In genomic region chr11:66361502-66361941, GRCh38 we compare ENCODE assay signal across 23 cellular contexts. TPM values are rescaled to one million over a fixed set of nuclear protein-coding genes. Genes with fewer than 3 reads are reported as not detected.
DNase-seq lines count a peak whose midpoint lies in the region; ATAC-seq, FAIRE-seq and TF ChIP-seq lines count a peak whose summit lies in the region.
"Had no signal": no experiment of that assay in that cellular context is flagged by ENCODE, and none has a peak within 500 bp of the region (broad histone marks: within the 10 kb centered on the region; RNA-seq: fewer than 3 reads in every experiment).

No MANE protein-coding gene starts in this region.

- TF ChIP-seq RAD21 in HCT116 (IDR thresholded peaks at IDR 0.05; ENCODE audit: low read depth) (no peak), H1 (IDR thresholded peaks at IDR 0.05 in 1 of 2, conservative IDR thresholded peaks at IDR 0.05 in 1 of 2; ENCODE audit: low read depth in 2 of 2, low read length in 2 of 2) (no peak)

- H4K91ac ChIP-seq in H1 (replicated peaks; ENCODE audit: insufficient read length, low read length), result no peak overlapping the region

- H3K9me2 ChIP-seq in HCT116 (ENCODE audit: insufficient read depth), result no peaks in the 10 kb centered on the region

- H3K56ac ChIP-seq in H1 (replicated peaks; ENCODE audit: insufficient read length, low read depth, low read length), result no peak overlapping the region

- no peak for TF ChIP-seq EP300 in H1 (IDR thresholded peaks at IDR 0.05; ENCODE audit: borderline replicate concordance in 1 of 2, low read depth in 2 of 2, low read length in 2 of 2)

- no peak overlapping the region for H2AK5ac ChIP-seq in H1 (ENCODE audit: low read depth, low read length)

- H3K9me3 Mint-ChIP-seq in neural progenitor cell, result no peaks in the 10 kb centered on the region
- H3K9me3 Mint-ChIP-seq in stimulated activated memory B cell treated with anti-CD40 and anti-IgM and Interleukin-4, amounts not matched to agents 10 μg/mL and 1 μg/mL and 100 μg/mL, for 72 hours, result no peaks in the 10 kb centered on the region
- H3K9me3 Mint-ChIP-seq: CD4-positive, alpha-beta memory T cell; dendritic cell treated with granulocyte-macrophage colony-stimulating factor and Interleukin-4, amounts not matched to agents 40 ng/mL and 50 ng/mL, for 4 days; memory B cell; nephron had no signal

- H3K9me3 ChIP-seq in HCT116 (ENCODE audit: control insufficient read depth in 1 of 2, insufficient read depth in 1 of 2, low read depth in 1 of 2, low read length in 2 of 2) (no peaks in the 10 kb centered on the region), H1 (ENCODE audit: insufficient read depth in 2 of 2, low read depth in 1 of 2, low read length in 1 of 2) (no peaks in the 10 kb centered on the region), neural progenitor cell (ENCODE audit: low read depth) (no peaks in the 10 kb centered on the region)

- H3K27ac ChIP-seq in HCT116 (ENCODE audit: low read depth, low read length) (no peak overlapping the region), H1 (ENCODE audit: low read depth, low read length) (no peak overlapping the region), neural progenitor cell (peak overlapping the region; percentile 49)
- H3K27ac ChIP-seq: foreskin keratinocyte had no signal

- H3K4ac ChIP-seq in H1 (replicated peaks; ENCODE audit: insufficient read length, low read depth, low read length), result no peak overlapping the region

- H3K79me2 ChIP-seq in HCT116 (ENCODE audit: insufficient read depth, low read length) (no peaks in the 10 kb centered on the region), H1 (ENCODE audit: control insufficient read depth in 1 of 2, insufficient read depth in 2 of 2, low read length in 2 of 2) (no peaks in the 10 kb centered on the region), neural progenitor cell (ENCODE audit: low read depth) (no peaks in the 10 kb centered on the region)

- no peaks in the 10 kb centered on the region for H3K79me1 ChIP-seq in H1 (ENCODE audit: low read depth, low read length)

- no peaks in the 10 kb centered on the region for H3K23me2 ChIP-seq in H1 (ENCODE audit: low read depth, low read length)

- no peaks in the 10 kb centered on the region for H4K20me1 ChIP-seq in HCT116 (ENCODE audit: insufficient read depth)
- peaks cover 2 to 16% of the 10 kb centered on the region in 2 experiments for H4K20me1 ChIP-seq in H1 (replicated peaks in 1 of 2; ENCODE audit: control insufficient read depth in 1 of 2, insufficient read depth in 2 of 2, low read length in 2 of 2)
- peaks cover 10% of the 10 kb centered on the region for H4K20me1 ChIP-seq in neural progenitor cell (ENCODE audit: low read depth)

- H3K18ac ChIP-seq in H1 (ENCODE audit: extremely low read depth, low read length), result no peak overlapping the region

- H2AFZ ChIP-seq in HCT116 (ENCODE audit: low read depth, low read length, poor library complexity, severe bottlenecking) (no peak overlapping the region), H1 (ENCODE audit: low read length) (no peak overlapping the region), neural progenitor cell (replicated peaks) (no peak overlapping the region)

- H3K9ac ChIP-seq in HCT116 (ENCODE audit: low read length) (no peak overlapping the region), H1 (replicated peaks in 1 of 4; ENCODE audit: extremely low read depth in 1 of 4, low read depth in 3 of 4, low read length in 3 of 4) (no peak overlapping the region), neural progenitor cell (no peak overlapping the region)

- H3K36me3 ChIP-seq in HCT116 (ENCODE audit: control insufficient read depth in 1 of 2, insufficient read depth in 2 of 2, low read length in 2 of 2), result peaks cover 11 to 20% of the 10 kb centered on the region in 2 experiments; a peak in 3 of 4 replicates
- peaks cover 16 to 34% (median 31%) of the 10 kb centered on the region in 4 experiments for H3K36me3 ChIP-seq in H1 (ENCODE audit: control insufficient read depth in 2 of 4, insufficient read depth in 4 of 4, low read length in 3 of 4)
- H3K36me3 ChIP-seq in neural progenitor cell, result no peaks in the 10 kb centered on the region

- TF ChIP-seq CTCF in HCT116 (IDR thresholded peaks at IDR 0.05 in 2 of 3, conservative IDR thresholded peaks at IDR 0.05 in 1 of 3; ENCODE audit: borderline replicate concordance in 1 of 3, insufficient read depth in 1 of 3, low read depth in 2 of 3, low read length in 2 of 3), result no peak
- TF ChIP-seq CTCF in H1 (IDR thresholded peaks at IDR 0.05; ENCODE audit: control extremely low read depth in 1 of 3, insufficient read depth in 1 of 3, low read depth in 1 of 3, low read length in 3 of 3), result no peak
- no peak for TF ChIP-seq CTCF in neural progenitor cell (IDR thresholded peaks at IDR 0.05)

- peaks cover 58% of the 10 kb centered on the region for H3F3A ChIP-seq in neural progenitor cell (ENCODE audit: low read depth)

- H4K5ac ChIP-seq in H1 (ENCODE audit: insufficient read length, low read depth, low read length), result no peak overlapping the region

- no peak overlapping the region for H4K8ac ChIP-seq in H1 (ENCODE audit: extremely low read depth, insufficient read depth, low read length)

- no peak for ATAC-seq in HCT116
- no peak for ATAC-seq in stimulated activated memory B cell treated with anti-CD40 and anti-IgM and Interleukin-4, amounts not matched to agents 10 μg/mL and 1 μg/mL and 100 μg/mL, for 72 hours
- ATAC-seq in HG03565 (IDR thresholded peaks at IDR 0.05; ENCODE audit: unreplicated experiment), result no peak
- ATAC-seq: foreskin keratinocyte had no signal

- H3K36me3 Mint-ChIP-seq in neural progenitor cell, result peaks cover 4% of the 10 kb centered on the region
- peaks cover 12% of the 10 kb centered on the region for H3K36me3 Mint-ChIP-seq in stimulated activated memory B cell treated with anti-CD40 and anti-IgM and Interleukin-4, amounts not matched to agents 10 μg/mL and 1 μg/mL and 100 μg/mL, for 72 hours
- H3K36me3 Mint-ChIP-seq: activated naive CD8-positive, alpha-beta T cell; CD4-positive, alpha-beta memory T cell had no signal

- peak; percentile 6 for DNase-seq in AG08396 (ENCODE audit: low spot score)
- DNase-seq in HCT116 (ENCODE audit: low read depth, low spot score), result no peak
- no peak for DNase-seq in H1 (ENCODE audit: low read depth in 1 of 2, low spot score in 2 of 2)
- DNase-seq in neural progenitor cell (ENCODE audit: low spot score), result no peak
- DNase-seq in NCI-H2171 (lab: John Stamatoyannopoulos, UW), result no peak
- no peak for DNase-seq in effector CD8-positive, alpha-beta T cell (lab: John Stamatoyannopoulos, UW)
- DNase-seq: activated CD4-positive, alpha-beta T cell treated with anti-CD3 and anti-CD28 coated beads, Interleukin-2, amount 50 U/mL, for 48 hours; activated T-cell treated with anti-CD3 and anti-CD28 coated beads, Interleukin-2, amount 50 U/mL, for 1 hour; CD4-positive, alpha-beta memory T cell; DMS79 treated with DMSO at 0.1 percent for 48 hours; foreskin keratinocyte; Kasumi-1; kidney glomerular epithelial cell; NCI-H1092 treated with DMSO at 0.1 percent for 48 hours; NCI-H2081 treated with DMSO at 0.1 percent for 48 hours; NCI-H510A treated with DMSO at 0.1 percent for 48 hours had no signal

- H2BK120ac ChIP-seq in H1 (replicated peaks; ENCODE audit: low read depth, low read length), result no peak overlapping the region

- RAD21 ChIA-PET in HCT116 (lab: Charles Lee; ENCODE audit: low non-redundant PET in 1 of 2, low total read pairs in 2 of 2, uncharacterized antibody in 2 of 2, unreplicated experiment in 2 of 2), result no interaction called here

- no peak overlapping the region for H3K4me2 ChIP-seq in HCT116 (ENCODE audit: low read length)
- no peak overlapping the region for H3K4me2 ChIP-seq in H1 (ENCODE audit: insufficient read depth in 1 of 2, low read depth in 2 of 2, low read length in 2 of 2)
- H3K4me2 ChIP-seq in neural progenitor cell, result no peak overlapping the region

- H3K27me3 Mint-ChIP-seq in neural progenitor cell (ENCODE audit: insufficient read depth, low read depth), result peaks cover 15% of the 10 kb centered on the region
- H3K27me3 Mint-ChIP-seq in stimulated activated memory B cell treated with anti-CD40 and anti-IgM and Interleukin-4, amounts not matched to agents 10 μg/mL and 1 μg/mL and 100 μg/mL, for 72 hours, result no peaks in the 10 kb centered on the region
- H3K27me3 Mint-ChIP-seq: activated naive CD8-positive, alpha-beta T cell; CD4-positive, alpha-beta memory T cell; dendritic cell treated with granulocyte-macrophage colony-stimulating factor and Interleukin-4, amounts not matched to agents 40 ng/mL and 50 ng/mL, for 4 days; memory B cell had no signal

- H3K27me3 ChIP-seq in HCT116 (ENCODE audit: insufficient read depth, low read length) (no peaks in the 10 kb centered on the region), H1 (replicated peaks in 1 of 4; ENCODE audit: control insufficient read depth in 3 of 4, extremely low read depth in 1 of 4, insufficient read depth in 3 of 4, low read length in 3 of 4) (no peaks in the 10 kb centered on the region), neural progenitor cell (no peaks in the 10 kb centered on the region)
- H3K27me3 ChIP-seq: foreskin keratinocyte had no signal

- no peak overlapping the region for H3K14ac ChIP-seq in H1 (ENCODE audit: insufficient read length)

- intact Hi-C loops in HCT116 (cut with micrococcal nuclease), result no loop called here

- TF ChIP-seq POLR2A in HCT116 (IDR thresholded peaks at IDR 0.05; ENCODE audit: borderline replicate concordance, extremely low read depth, insufficient read depth, insufficient read length), result no peak
- no peak; a peak in 1 of 3 replicates for TF ChIP-seq POLR2A in H1 (IDR thresholded peaks at IDR 0.05; ENCODE audit: control extremely low read depth in 1 of 2, low read depth in 2 of 2, low read length in 2 of 2)

- H3K23ac ChIP-seq in H1 (ENCODE audit: insufficient read length), result no peak overlapping the region

- no peak overlapping the region for H2BK20ac ChIP-seq in H1 (ENCODE audit: low read length)

- no TSS peak for BruUV-seq in HCT116 (replicated peaks; lab: Mats Ljungman, UMichigan)

- no peak overlapping the region for H3K4me3 ChIP-seq in HCT116 (replicated peaks in 1 of 2; ENCODE audit: low read depth in 1 of 2, low read length in 2 of 2)
- H3K4me3 ChIP-seq in H1 (ENCODE audit: extremely low read depth in 1 of 4, insufficient read depth in 2 of 4, low read depth in 3 of 4, low read length in 4 of 4), result no peak overlapping the region
- H3K4me3 ChIP-seq in neural progenitor cell, result no peak overlapping the region

- 81% methylated on average over 6 of the region's 6 CpGs; no CpG with 5 or more reads in 1 of the 2 experiments for WGBS in H1 (ENCODE audit: extremely low coverage in 1 of 2, insufficient coverage in 1 of 2, insufficient read length in 1 of 2, insufficient replicate concordance in 2 of 2, low coverage in 1 of 2, low lambda C conversion rate in 2 of 2, missing lambda C conversion rate in 1 of 2), 2 experiments

- no peak overlapping the region for H2BK15ac ChIP-seq in H1 (ENCODE audit: low read length)

- CTCF ChIA-PET in HCT116 (lab: Charles Lee) (interaction anchor here (0.6 kb wide), 1 partner anchor 11 kb away, joined by 3 read pairs; no protein-coding TSS in a partner anchor), H1 (lab: Charles Lee; ENCODE audit: partially characterized antibody) (interaction anchor here (1.2 to 3.2 kb wide), 6 partner anchors 10 to 68 kb away, joined by 3 to 20 read pairs (median 6); partner anchors contain the start of genes B4GAT1 and SLC29A2)

- H3K4me1 ChIP-seq in HCT116 (ENCODE audit: control insufficient read depth in 1 of 2, insufficient read depth in 2 of 2, low read length in 2 of 2), result peaks cover 0 to 7% of the 10 kb centered on the region in 2 experiments; a peak in 1 of 4 replicates
- H3K4me1 ChIP-seq in H1 (replicated peaks in 1 of 4; ENCODE audit: control insufficient read depth in 3 of 4, insufficient read depth in 4 of 4, low read length in 3 of 4), result peaks cover 0 to 3% (median 0%) of the 10 kb centered on the region in 4 experiments; a peak in 1 of 7 replicates
- no peaks in the 10 kb centered on the region for H3K4me1 ChIP-seq in neural progenitor cell
- H3K4me1 ChIP-seq: foreskin keratinocyte had no signal

- H3K27ac Mint-ChIP-seq in neural progenitor cell, result peak overlapping the region; percentile 4
- H3K27ac Mint-ChIP-seq in stimulated activated memory B cell treated with anti-CD40 and anti-IgM and Interleukin-4, amounts not matched to agents 10 μg/mL and 1 μg/mL and 100 μg/mL, for 72 hours, result no peak overlapping the region
- H3K27ac Mint-ChIP-seq: activated naive CD8-positive, alpha-beta T cell; dendritic cell treated with granulocyte-macrophage colony-stimulating factor and Interleukin-4, amounts not matched to agents 40 ng/mL and 50 ng/mL, for 4 days; memory B cell had no signal

- FAIRE-seq in H1 (lab: Jason Lieb, UNC), result no peak

- no peak overlapping the region for H2BK5ac ChIP-seq in H1 (ENCODE audit: low read depth, low read length)

- H2BK12ac ChIP-seq in H1 (ENCODE audit: low read depth, low read length), result no peak overlapping the region

- peaks cover 6% of the 10 kb centered on the region for H3K4me1 Mint-ChIP-seq in neural progenitor cell
- no peaks in the 10 kb centered on the region for H3K4me1 Mint-ChIP-seq in stimulated activated memory B cell treated with anti-CD40 and anti-IgM and Interleukin-4, amounts not matched to agents 10 μg/mL and 1 μg/mL and 100 μg/mL, for 72 hours
- H3K4me1 Mint-ChIP-seq: memory B cell had no signal

- peak overlapping the region; percentile 30 for H3K4me3 Mint-ChIP-seq in neural progenitor cell
- H3K4me3 Mint-ChIP-seq in stimulated activated memory B cell treated with anti-CD40 and anti-IgM and Interleukin-4, amounts not matched to agents 10 μg/mL and 1 μg/mL and 100 μg/mL, for 72 hours, result no peak overlapping the region
- H3K4me3 Mint-ChIP-seq: activated naive CD8-positive, alpha-beta T cell; CD4-positive, alpha-beta memory T cell; dendritic cell treated with granulocyte-macrophage colony-stimulating factor and Interleukin-4, amounts not matched to agents 40 ng/mL and 50 ng/mL, for 4 days; memory B cell; nephron had no signal

- POLR2A ChIA-PET in HCT116 (lab: Charles Lee), result no interaction called here
- POLR2A ChIA-PET in H1 (lab: Charles Lee; ENCODE audit: partially characterized antibody), result interaction anchor here (0.8 to 28.7 kb wide), 7 partner anchors 7 to 79 kb away, joined by 3 to 487 read pairs (median 6); partner anchors contain the start of genes B4GAT1, BRMS1, RIN1 and SLC29A2

RNA-seq across cellular contexts. Expression of gene SLC29A2, which starts 10.0 kb away (rescaled TPM):
- total RNA-seq in HCT116 (2021; ENCODE audit: unreplicated experiment), result 39.7 TPM
- polyA plus RNA-seq in HCT116 (2012), result 24.1 and 26.8 TPM in 2 replicates
- 29.3 and 32.4 TPM in 2 replicates for total RNA-seq in H1 (2021; fragmentation: NEBNext Ultra II Directional; extraction: Animal tissue kit (Norgen Biotek cat#: 25700))
- polyA plus RNA-seq in H1 (2011; rRNA removed), result 31.6 and 42.0 TPM in 2 replicates
- 23.1 TPM for polyA plus RNA-seq in H1 (2011; cell fraction: cytosol; rRNA removed)
- 104 TPM for polyA plus RNA-seq in H1 (2011; cell fraction: nucleus; rRNA removed)
- polyA plus RNA-seq in H1 (2012, experiment 1 of 2), result 29.3 to 42.0 TPM (median 39.3 TPM) in 4 replicates
- 33.0 TPM for polyA plus RNA-seq in H1 (2012, experiment 2 of 2)
- 40.7 TPM for polyA plus RNA-seq in H1 (2013, experiment 1 of 2)
- polyA plus RNA-seq in H1 (2013, experiment 2 of 2), result 42.8 TPM
- 16.4 and 20.7 TPM in 2 replicates for polyA minus RNA-seq in H1 (2011; rRNA and poly(A)+ RNA removed)
- polyA minus RNA-seq in H1 (2011; cell fraction: cytosol; rRNA and poly(A)+ RNA removed), result 18.6 TPM
- 25.3 TPM for polyA minus RNA-seq in H1 (2011; cell fraction: nucleus; rRNA and poly(A)+ RNA removed)
- 6.9 and 15.3 TPM in 2 replicates for total RNA-seq in neural progenitor cell (ENCODE audit: low replicate concordance)

RNA-seq across cellular contexts. Expression of gene B4GAT1, which starts 14.1 kb away (rescaled TPM):
- total RNA-seq in HCT116 (2021; ENCODE audit: unreplicated experiment), result 6.7 TPM
- 4.6 and 6.1 TPM in 2 replicates for polyA plus RNA-seq in HCT116 (2012)
- 27.1 and 27.8 TPM in 2 replicates for total RNA-seq in H1 (2021; fragmentation: NEBNext Ultra II Directional; extraction: Animal tissue kit (Norgen Biotek cat#: 25700))
- 22.2 and 32.8 TPM in 2 replicates for polyA plus RNA-seq in H1 (2011; rRNA removed)
- 21.6 TPM for polyA plus RNA-seq in H1 (2011; cell fraction: cytosol; rRNA removed)
- polyA plus RNA-seq in H1 (2011; cell fraction: nucleus; rRNA removed), result 23.0 TPM
- 26.1 to 32.8 TPM (median 30.5 TPM) in 4 replicates for polyA plus RNA-seq in H1 (2012, experiment 1 of 2)
- polyA plus RNA-seq in H1 (2012, experiment 2 of 2), result 43.2 TPM
- 36.2 TPM for polyA plus RNA-seq in H1 (2013, experiment 1 of 2)
- 34.2 TPM for polyA plus RNA-seq in H1 (2013, experiment 2 of 2)
- 6.5 and 9.5 TPM in 2 replicates for polyA minus RNA-seq in H1 (2011; rRNA and poly(A)+ RNA removed)
- 15.2 TPM for polyA minus RNA-seq in H1 (2011; cell fraction: cytosol; rRNA and poly(A)+ RNA removed)
- polyA minus RNA-seq in H1 (2011; cell fraction: nucleus; rRNA and poly(A)+ RNA removed), result 8.3 TPM
- total RNA-seq in neural progenitor cell (ENCODE audit: low replicate concordance), result 40.9 and 57.1 TPM in 2 replicates

RNA-seq across cellular contexts. Expression of gene BRMS1, which starts 16.6 kb away (rescaled TPM):
- 42.1 TPM for total RNA-seq in HCT116 (2021; ENCODE audit: unreplicated experiment)
- polyA plus RNA-seq in HCT116 (2012), result 32.8 and 37.7 TPM in 2 replicates
- total RNA-seq in H1 (2021; fragmentation: NEBNext Ultra II Directional; extraction: Animal tissue kit (Norgen Biotek cat#: 25700)), result 44.8 and 46.1 TPM in 2 replicates
- polyA plus RNA-seq in H1 (2011; rRNA removed), result 39.2 and 46.5 TPM in 2 replicates
- polyA plus RNA-seq in H1 (2011; cell fraction: cytosol; rRNA removed), result 51.8 TPM
- 43.6 TPM for polyA plus RNA-seq in H1 (2011; cell fraction: nucleus; rRNA removed)
- 28.2 to 53.4 TPM (median 50.2 TPM) in 4 replicates for polyA plus RNA-seq in H1 (2012, experiment 1 of 2)
- polyA plus RNA-seq in H1 (2012, experiment 2 of 2), result 55.2 TPM
- polyA plus RNA-seq in H1 (2013, experiment 1 of 2), result 30.3 TPM
- polyA plus RNA-seq in H1 (2013, experiment 2 of 2), result 31.5 TPM
- 10.5 and 13.1 TPM in 2 replicates for polyA minus RNA-seq in H1 (2011; rRNA and poly(A)+ RNA removed)
- polyA minus RNA-seq in H1 (2011; cell fraction: cytosol; rRNA and poly(A)+ RNA removed), result 12.4 TPM
- polyA minus RNA-seq in H1 (2011; cell fraction: nucleus; rRNA and poly(A)+ RNA removed), result 9.7 TPM
- total RNA-seq in neural progenitor cell (ENCODE audit: low replicate concordance), result 16.4 and 34.6 TPM in 2 replicates

RNA-seq across cellular contexts. Expression of gene RIN1, which starts 25.3 kb away (rescaled TPM):
- total RNA-seq in HCT116 (2021; ENCODE audit: unreplicated experiment), result 38.7 TPM
- 39.8 and 41.0 TPM in 2 replicates for polyA plus RNA-seq in HCT116 (2012)
- 5.4 and 6.6 TPM in 2 replicates for total RNA-seq in H1 (2021; fragmentation: NEBNext Ultra II Directional; extraction: Animal tissue kit (Norgen Biotek cat#: 25700))
- 2.5 and 3.8 TPM in 2 replicates for polyA plus RNA-seq in H1 (2011; rRNA removed)
- polyA plus RNA-seq in H1 (2011; cell fraction: cytosol; rRNA removed), result 2.3 TPM
- polyA plus RNA-seq in H1 (2011; cell fraction: nucleus; rRNA removed), result 10.6 TPM
- polyA plus RNA-seq in H1 (2012, experiment 1 of 2), result 2.5 to 4.3 TPM (median 3.7 TPM) in 4 replicates
- 2.9 TPM for polyA plus RNA-seq in H1 (2012, experiment 2 of 2)
- polyA plus RNA-seq in H1 (2013, experiment 1 of 2), result 4.4 TPM
- polyA plus RNA-seq in H1 (2013, experiment 2 of 2), result 4.3 TPM
- polyA minus RNA-seq in H1 (2011; rRNA and poly(A)+ RNA removed), result 0.66 and 0.98 TPM in 2 replicates
- 6.0 TPM for polyA minus RNA-seq in H1 (2011; cell fraction: cytosol; rRNA and poly(A)+ RNA removed)
- 2.7 TPM for polyA minus RNA-seq in H1 (2011; cell fraction: nucleus; rRNA and poly(A)+ RNA removed)
- 0.56 and 2.6 TPM in 2 replicates for total RNA-seq in neural progenitor cell (ENCODE audit: low replicate concordance)

RNA-seq across cellular contexts. Expression of gene CD248, which starts 44.7 kb away (rescaled TPM):
- 0.32 TPM for total RNA-seq in HCT116 (2021; ENCODE audit: unreplicated experiment)
- not detected in 2 replicates for polyA plus RNA-seq in HCT116 (2012)
- total RNA-seq in H1 (2021; fragmentation: NEBNext Ultra II Directional; extraction: Animal tissue kit (Norgen Biotek cat#: 25700)), result 3.7 and 3.9 TPM in 2 replicates
- 2.7 and 4.6 TPM in 2 replicates for polyA plus RNA-seq in H1 (2011; rRNA removed)
- polyA plus RNA-seq in H1 (2011; cell fraction: cytosol; rRNA removed), result 0.84 TPM
- 3.0 TPM for polyA plus RNA-seq in H1 (2011; cell fraction: nucleus; rRNA removed)
- polyA plus RNA-seq in H1 (2012, experiment 1 of 2), result 1.9 to 3.4 TPM (median 2.7 TPM) in 4 replicates
- 2.8 TPM for polyA plus RNA-seq in H1 (2012, experiment 2 of 2)
- polyA plus RNA-seq in H1 (2013, experiment 1 of 2), result 11.9 TPM
- 11.8 TPM for polyA plus RNA-seq in H1 (2013, experiment 2 of 2)
- 0.61 and 0.95 TPM in 2 replicates for polyA minus RNA-seq in H1 (2011; rRNA and poly(A)+ RNA removed)
- polyA minus RNA-seq in H1 (2011; cell fraction: cytosol; rRNA and poly(A)+ RNA removed), result 1.5 TPM
- polyA minus RNA-seq in H1 (2011; cell fraction: nucleus; rRNA and poly(A)+ RNA removed), result 1.5 TPM
- 0.62 and 0.99 TPM in 2 replicates for total RNA-seq in neural progenitor cell (ENCODE audit: low replicate concordance)
- total RNA-seq: foreskin keratinocyte, pulmonary artery endothelial cell had no signal
